In genomic region chrX:13658602-13659001, GRCh38 we compare ENCODE assay signal across 1 cellular context.
TF ChIP-seq lines count a peak whose summit lies in the region.

No MANE protein-coding gene starts in this region.

TF ChIP-seq in WTC11, 78 proteins besides CTCF, POLR2A, EP300 and RAD21 (continued from another document):
- no peak for TF ChIP-seq AFF4 (CRISPR knock-in tag; IDR thresholded peaks at IDR 0.05; ENCODE audit: borderline replicate concordance)
- TF ChIP-seq, protein P1, sequence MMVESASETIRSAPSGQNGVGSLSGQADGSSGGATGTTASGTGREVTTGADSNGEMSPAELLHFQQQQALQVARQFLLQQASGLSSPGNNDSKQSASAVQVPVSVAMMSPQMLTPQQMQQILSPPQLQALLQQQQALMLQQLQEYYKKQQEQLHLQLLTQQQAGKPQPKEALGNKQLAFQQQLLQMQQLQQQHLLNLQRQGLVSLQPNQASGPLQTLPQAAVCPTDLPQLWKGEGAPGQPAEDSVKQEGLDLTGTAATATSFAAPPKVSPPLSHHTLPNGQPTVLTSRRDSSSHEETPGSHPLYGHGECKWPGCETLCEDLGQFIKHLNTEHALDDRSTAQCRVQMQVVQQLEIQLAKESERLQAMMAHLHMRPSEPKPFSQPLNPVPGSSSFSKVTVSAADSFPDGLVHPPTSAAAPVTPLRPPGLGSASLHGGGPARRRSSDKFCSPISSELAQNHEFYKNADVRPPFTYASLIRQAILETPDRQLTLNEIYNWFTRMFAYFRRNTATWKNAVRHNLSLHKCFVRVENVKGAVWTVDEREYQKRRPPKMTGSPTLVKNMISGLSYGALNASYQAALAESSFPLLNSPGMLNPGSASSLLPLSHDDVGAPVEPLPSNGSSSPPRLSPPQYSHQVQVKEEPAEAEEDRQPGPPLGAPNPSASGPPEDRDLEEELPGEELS (CRISPR knock-in tag; IDR thresholded peaks at IDR 0.05) = no peak
- TF ChIP-seq CBFB (CRISPR knock-in tag; IDR thresholded peaks at IDR 0.05; ENCODE audit: low read depth) = no peak
- TF ChIP-seq ATF2 (CRISPR knock-in tag; IDR thresholded peaks at IDR 0.05; ENCODE audit: borderline replicate concordance, low read depth) = no peak
- TF ChIP-seq KAT7 (CRISPR knock-in tag; IDR thresholded peaks at IDR 0.05; ENCODE audit: borderline replicate concordance) = no peak
